Comparison of ENCODE assay signal across 21 cellular contexts in the genomic region with DNA sequence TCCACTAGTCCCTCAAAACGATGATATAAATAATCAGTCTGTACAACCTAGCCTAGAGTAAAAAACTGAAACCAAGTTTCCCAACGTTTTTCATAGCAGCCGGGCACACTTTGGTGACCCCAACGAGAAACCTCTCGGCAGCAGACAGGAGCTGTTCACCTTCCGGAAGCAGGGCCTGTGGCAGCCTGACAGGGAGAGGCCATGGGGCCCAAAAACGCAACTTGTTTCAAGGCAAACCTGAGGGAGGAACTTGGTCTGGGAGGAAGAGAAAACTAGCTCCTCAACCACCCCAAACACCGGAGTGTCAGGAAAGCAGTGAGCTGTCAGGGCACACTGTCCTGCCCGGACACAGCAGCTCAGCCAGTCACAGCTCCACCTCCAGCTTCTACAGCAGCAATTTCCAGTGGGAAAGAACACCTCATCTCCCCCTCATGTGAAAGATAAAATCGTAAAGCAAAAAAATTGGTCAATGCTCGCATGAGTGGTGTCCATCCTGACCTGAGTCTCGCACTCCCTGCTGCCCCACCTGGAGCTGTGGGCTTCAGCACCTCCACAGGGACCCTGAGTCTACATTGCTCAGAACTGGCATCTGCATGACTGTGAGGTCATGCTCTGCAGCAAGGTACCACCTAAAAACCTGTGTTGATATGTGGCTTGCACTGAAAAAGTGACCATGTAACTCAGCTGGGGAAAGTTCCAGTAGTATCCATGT.
"Had no signal": no experiment of that assay in that cellular context is flagged by ENCODE, and none has a peak within 500 bp of the region (broad histone marks: within the 10 kb centered on the region; RNA-seq: fewer than 3 reads in every experiment).

No MANE protein-coding gene starts in this region.

- H3K27ac ChIP-seq: esophagus squamous epithelium, gastrocnemius medialis, prostate gland, right atrium auricular region, skin epidermis, spleen, testis, tibial artery had no signal

- FAIRE-seq: endometrium, kidney had no signal

- H3K27me3 ChIP-seq: esophagus squamous epithelium, gastrocnemius medialis, right atrium auricular region, spleen, testis, tibial artery had no signal

- H3K4me3 ChIP-seq: esophagus squamous epithelium, gastrocnemius medialis, lung, prostate gland, right atrium auricular region, skin epidermis, spleen, testis, tibial artery had no signal

- DNase-seq: cortex of kidney; effector memory CD8-positive, alpha-beta T cell; erythroblast; esophagus squamous epithelium; gastrocnemius medialis; head of caudate nucleus; kidney; natural killer cell; spleen; stimulated activated CD4-positive, alpha-beta T cell treated with anti-CD3 and anti-CD28 coated beads, Interleukin-4, amount 100 ng/mL, for 4 hours; stimulated activated naive CD8-positive, alpha-beta T cell treated with anti-CD3 and anti-CD28 coated beads, Interleukin-15, Interleukin-2, amounts not matched to agents 100 U/mL and 50 U/mL, for 24 hours; substantia nigra; testis; tibial artery had no signal

- ATAC-seq: effector memory CD8-positive, alpha-beta T cell; gastrocnemius medialis; left lobe of liver; natural killer cell; stimulated activated memory B cell treated with anti-CD40 and anti-IgM and Interleukin-4, amounts not matched to agents 10 μg/mL and 1 μg/mL and 100 μg/mL, for 72 hours; stimulated activated naive CD8-positive, alpha-beta T cell treated with anti-CD3 and anti-CD28 coated beads, Interleukin-15, Interleukin-2, amounts not matched to agents 100 U/mL and 50 U/mL, for 24 hours had no signal

- H3K36me3 ChIP-seq: esophagus squamous epithelium, gastrocnemius medialis, prostate gland, right atrium auricular region, spleen, tibial artery had no signal

- H3K4me1 ChIP-seq: esophagus squamous epithelium, gastrocnemius medialis, prostate gland, right atrium auricular region, spleen, testis, tibial artery had no signal

- H3K9me3 ChIP-seq: esophagus squamous epithelium, gastrocnemius medialis, prostate gland, right atrium auricular region, testis, tibial artery had no signal
